19 cellular contexts compared by ENCODE assay signal in the genomic region with DNA sequence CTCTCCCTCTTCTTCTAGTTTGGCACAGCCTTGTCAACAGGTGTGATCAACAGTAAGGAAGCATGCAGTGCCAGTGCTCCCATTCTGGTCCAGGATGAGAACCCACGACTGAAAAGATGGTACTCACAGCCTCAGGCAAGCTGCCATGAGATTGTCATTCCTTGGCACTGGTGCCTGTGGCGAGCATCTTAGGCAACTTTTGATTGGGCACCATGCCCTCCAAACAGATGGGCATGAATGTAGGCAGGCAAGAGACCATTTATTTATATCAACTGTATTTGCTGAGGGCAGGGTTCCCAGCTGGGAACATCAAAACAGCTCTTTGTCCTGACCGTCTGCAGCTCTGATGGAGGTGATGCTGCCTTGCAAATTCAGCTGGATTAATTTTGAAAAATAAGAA.
"Had no signal": no experiment of that assay in that cellular context is flagged by ENCODE, and none has a peak within 500 bp of the region (broad histone marks: within the 10 kb centered on the region; RNA-seq: fewer than 3 reads in every experiment).

No MANE protein-coding gene starts in this region.

- H3K36me3 ChIP-seq: left ventricle myocardium inferior, upper lobe of left lung had no signal

- H3K27ac ChIP-seq: left ventricle myocardium inferior, upper lobe of left lung had no signal

- ATAC-seq: natural killer cell; right cardiac atrium; stimulated activated naive CD8-positive, alpha-beta T cell treated with anti-CD3 and anti-CD28 coated beads, Interleukin-15, Interleukin-2, amounts not matched to agents 100 U/mL and 50 U/mL, for 24 hours; WTC11 had no signal

- H3K4me3 ChIP-seq: left ventricle myocardium inferior, upper lobe of left lung had no signal

- H3K27me3 ChIP-seq: upper lobe of left lung had no signal

- DNase-seq: activated CD4-positive, alpha-beta T cell treated with anti-CD3 and anti-CD28 coated beads, Interleukin-2, amount 50 U/mL, for 4 hours; activated CD8-positive, alpha-beta memory T cell treated with anti-CD3 and anti-CD28 coated beads for 24 hours; activated CD8-positive, alpha-beta memory T cell treated with anti-CD3 and anti-CD28 coated beads, Interleukin-2, amount 50 U/mL, for 4 hours; activated naive CD4-positive, alpha-beta T cell treated with anti-CD3 and anti-CD28 coated beads for 36 hours; activated naive CD8-positive, alpha-beta T cell treated with anti-CD3 and anti-CD28 coated beads, Interleukin-2, amount 10 ng/mL, durations not matched to agents 7 days and 5 days; activated T-cell treated with anti-CD3 and anti-CD28 coated beads, Interleukin-2, amount 50 U/mL, for 24 hours; amniotic stem cell; effector CD4-positive, alpha-beta T cell; immature natural killer cell; kidney glomerular epithelial cell; left ventricle myocardium inferior; mammary epithelial cell; natural killer cell; right cardiac atrium; stimulated activated CD4-positive, alpha-beta T cell treated with anti-CD3 and anti-CD28 coated beads, Interleukin-4, amount 100 ng/mL, for 4 hours; stimulated activated naive CD8-positive, alpha-beta T cell treated with anti-CD3 and anti-CD28 coated beads, Interleukin-15, Interleukin-2, amounts not matched to agents 100 U/mL and 50 U/mL, for 24 hours; T-helper 1 cell; upper lobe of left lung had no signal

- H3K9me3 ChIP-seq: upper lobe of left lung had no signal

- H3K4me1 ChIP-seq: left ventricle myocardium inferior, upper lobe of left lung had no signal
